17 cellular contexts compared by ENCODE assay signal in the genomic region with DNA sequence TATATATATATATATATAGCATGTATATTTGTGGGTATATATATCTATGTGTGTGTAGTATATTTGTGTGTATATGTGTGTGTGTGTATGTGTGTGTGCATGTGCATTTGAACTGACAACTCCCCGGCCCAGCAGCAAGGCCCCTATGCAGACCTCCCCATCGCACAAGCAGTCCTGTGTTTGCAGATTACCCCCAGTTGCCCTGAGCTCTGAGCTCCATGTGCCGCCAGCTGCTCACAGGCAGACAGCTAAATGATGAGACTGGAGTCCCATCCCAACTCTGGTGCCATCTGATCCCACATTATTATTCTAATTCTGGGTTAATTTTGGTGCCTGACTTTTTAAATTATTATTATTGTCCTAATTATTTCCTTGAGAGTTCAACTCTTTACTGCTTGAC.
"Had no signal": no experiment of that assay in that cellular context is flagged by ENCODE, and none has a peak within 500 bp of the region (broad histone marks: within the 10 kb centered on the region; RNA-seq: fewer than 3 reads in every experiment).

No MANE protein-coding gene starts in this region.

- H3K27ac Mint-ChIP-seq: activated CD4-positive, alpha-beta memory T cell treated with anti-CD3 and anti-CD28 coated beads, Interleukin-2, amount 10 ng/mL, durations not matched to agents 7 days and 5 days; activated CD8-positive, alpha-beta memory T cell treated with anti-CD3 and anti-CD28 coated beads, Interleukin-2, amount 10 ng/mL, durations not matched to agents 7 days and 5 days; activated naive CD8-positive, alpha-beta T cell; stimulated activated naive B cell treated with anti-CD40 and anti-IgM and Interleukin-4, amounts not matched to agents 10 μg/mL and 1 μg/mL and 100 μg/mL, for 72 hours had no signal

- H3K36me3 ChIP-seq: colonic mucosa, left lung, sigmoid colon, spleen had no signal

- ATAC-seq: activated CD8-positive, alpha-beta memory T cell treated with anti-CD3 and anti-CD28 coated beads, Interleukin-2, amount 10 ng/mL, durations not matched to agents 7 days and 5 days; body of pancreas; stimulated activated naive B cell treated with anti-CD40 and anti-IgM and Interleukin-4, amounts not matched to agents 10 μg/mL and 1 μg/mL and 100 μg/mL, for 72 hours had no signal

- DNase-seq: activated CD4-positive, alpha-beta memory T cell treated with anti-CD3 and anti-CD28 coated beads, Interleukin-2, amount 10 ng/mL, durations not matched to agents 7 days and 5 days; activated CD4-positive, alpha-beta T cell treated with anti-CD3 and anti-CD28 coated beads for 48 hours; activated CD4-positive, CD25-positive, alpha-beta regulatory T cell; activated CD8-positive, alpha-beta memory T cell treated with anti-CD3 and anti-CD28 coated beads, Interleukin-2, amount 10 ng/mL, durations not matched to agents 7 days and 5 days; amniotic stem cell; body of pancreas; central memory CD4-positive, alpha-beta T cell; colonic mucosa; erythroblast; foreskin melanocyte; head of caudate nucleus; left lung; sigmoid colon; spleen; stimulated activated naive B cell treated with anti-CD40 and anti-IgM and Interleukin-4, amounts not matched to agents 10 μg/mL and 1 μg/mL and 100 μg/mL, for 72 hours had no signal

- H3K27me3 ChIP-seq: body of pancreas, colonic mucosa, left lung, sigmoid colon had no signal

- H3K4me3 Mint-ChIP-seq: activated CD4-positive, alpha-beta memory T cell treated with anti-CD3 and anti-CD28 coated beads, Interleukin-2, amount 10 ng/mL, durations not matched to agents 7 days and 5 days; activated CD8-positive, alpha-beta memory T cell treated with anti-CD3 and anti-CD28 coated beads, Interleukin-2, amount 10 ng/mL, durations not matched to agents 7 days and 5 days; activated naive CD8-positive, alpha-beta T cell; nephron; stimulated activated naive B cell treated with anti-CD40 and anti-IgM and Interleukin-4, amounts not matched to agents 10 μg/mL and 1 μg/mL and 100 μg/mL, for 72 hours had no signal

- H3K9me3 Mint-ChIP-seq: activated CD4-positive, alpha-beta memory T cell treated with anti-CD3 and anti-CD28 coated beads, Interleukin-2, amount 10 ng/mL, durations not matched to agents 7 days and 5 days; nephron; stimulated activated naive B cell treated with anti-CD40 and anti-IgM and Interleukin-4, amounts not matched to agents 10 μg/mL and 1 μg/mL and 100 μg/mL, for 72 hours had no signal

- H3K9me3 ChIP-seq: body of pancreas, colonic mucosa, left lung, sigmoid colon, spleen had no signal

- H3K36me3 Mint-ChIP-seq: activated CD8-positive, alpha-beta memory T cell treated with anti-CD3 and anti-CD28 coated beads, Interleukin-2, amount 10 ng/mL, durations not matched to agents 7 days and 5 days; activated naive CD8-positive, alpha-beta T cell; stimulated activated naive B cell treated with anti-CD40 and anti-IgM and Interleukin-4, amounts not matched to agents 10 μg/mL and 1 μg/mL and 100 μg/mL, for 72 hours had no signal

- H3K4me1 ChIP-seq: body of pancreas, colonic mucosa, left lung, spleen had no signal

- H3K27ac ChIP-seq: body of pancreas, colonic mucosa, spleen had no signal

- H3K27me3 Mint-ChIP-seq: activated CD4-positive, alpha-beta memory T cell treated with anti-CD3 and anti-CD28 coated beads, Interleukin-2, amount 10 ng/mL, durations not matched to agents 7 days and 5 days; activated CD8-positive, alpha-beta memory T cell treated with anti-CD3 and anti-CD28 coated beads, Interleukin-2, amount 10 ng/mL, durations not matched to agents 7 days and 5 days; activated naive CD8-positive, alpha-beta T cell; stimulated activated naive B cell treated with anti-CD40 and anti-IgM and Interleukin-4, amounts not matched to agents 10 μg/mL and 1 μg/mL and 100 μg/mL, for 72 hours had no signal

- H3K4me1 Mint-ChIP-seq: activated CD4-positive, alpha-beta memory T cell treated with anti-CD3 and anti-CD28 coated beads, Interleukin-2, amount 10 ng/mL, durations not matched to agents 7 days and 5 days; activated CD8-positive, alpha-beta memory T cell treated with anti-CD3 and anti-CD28 coated beads, Interleukin-2, amount 10 ng/mL, durations not matched to agents 7 days and 5 days; stimulated activated naive B cell treated with anti-CD40 and anti-IgM and Interleukin-4, amounts not matched to agents 10 μg/mL and 1 μg/mL and 100 μg/mL, for 72 hours had no signal

- H3K4me3 ChIP-seq: body of pancreas, colonic mucosa, left lung, sigmoid colon, spleen had no signal
